Comparison of ENCODE assay signal across 8 cellular contexts in the genomic region with DNA sequence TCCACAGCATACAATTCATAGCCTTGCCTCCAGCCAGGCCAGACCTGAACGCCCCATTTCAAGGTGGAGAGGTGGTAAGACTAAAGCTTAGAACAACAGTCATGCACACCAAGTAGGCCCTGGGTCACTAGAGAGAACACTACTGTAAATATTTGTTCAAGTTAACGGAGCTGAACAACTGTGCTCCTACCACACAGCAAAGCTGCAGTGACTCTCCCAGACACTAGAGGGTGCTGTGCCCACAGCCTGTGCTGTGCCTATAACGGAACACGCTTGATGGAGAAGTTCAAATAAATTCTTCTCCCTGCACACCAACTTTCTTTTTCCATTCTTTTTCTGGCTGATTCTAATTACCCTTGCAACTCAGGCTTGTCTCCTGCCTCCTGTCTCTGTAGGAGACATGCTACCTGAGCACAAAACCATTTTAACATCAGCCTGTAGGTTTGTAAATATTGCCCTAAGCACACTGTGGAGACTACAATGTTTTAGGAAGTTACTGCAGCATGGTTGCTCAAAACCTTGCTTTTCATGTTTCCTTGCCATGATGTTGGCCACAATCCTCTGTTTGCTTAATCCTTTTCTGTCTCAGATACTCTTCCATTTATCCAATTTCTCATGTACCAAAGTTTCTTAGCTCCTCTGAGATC.
DNase-seq lines count a peak whose midpoint lies in the region; ATAC-seq and TF ChIP-seq lines count a peak whose summit lies in the region.
"Not testable (repeated sequence)": the region's sequence is repeated elsewhere in the genome, so short reads cannot be mapped to it uniquely, and the experiment has no call there.

No MANE protein-coding gene starts in this region.

- ATAC-seq in CD4-positive, alpha-beta T cell (ENCODE audit: poor library complexity) = peak; percentile 86
- peak; percentile 75 for ATAC-seq in GM19397 (IDR thresholded peaks at IDR 0.05; ENCODE audit: unreplicated experiment)

- H3K9me3 ChIP-seq in CD4-positive, alpha-beta T cell (ENCODE audit: control insufficient read depth, low read length); OCI-LY1 (ENCODE audit: low read length); effector memory CD4-positive, alpha-beta T cell (ENCODE audit: control insufficient read depth, low read length); mesenchymal stem cell (ENCODE audit: control insufficient read depth, low read length): not testable (repeated sequence)

- H3K4me3 ChIP-seq in OCI-LY1 (ENCODE audit: low read depth, low read length, poor library complexity, severe bottlenecking); effector memory CD4-positive, alpha-beta T cell (ENCODE audit: insufficient read depth, low read depth, low read length, poor library complexity, severe bottlenecking): not testable (repeated sequence)
- H3K4me3 ChIP-seq in mesenchymal stem cell (ENCODE audit: insufficient read depth in 1 of 2, low read depth in 1 of 2, low read length in 2 of 2) = peak overlapping the region in 1 of 2 experiments; percentile 37

- not testable (repeated sequence) for H2BK15ac ChIP-seq in mesenchymal stem cell (ENCODE audit: low read depth, poor library complexity, severe bottlenecking)

- not testable (repeated sequence) for H4K8ac ChIP-seq in mesenchymal stem cell (ENCODE audit: low read length)

- H3K4me3 Mint-ChIP-seq in CD4-positive, alpha-beta T cell = not testable (repeated sequence)

- WGBS in mesenchymal stem cell = 37% methylated on average over 2 of the region's 4 CpGs

- not testable (repeated sequence) for H3K4me2 ChIP-seq in OCI-LY1 (ENCODE audit: low read length); mesenchymal stem cell (ENCODE audit: low read length, poor library complexity, severe bottlenecking)

- TF ChIP-seq CTCF in CD4-positive, alpha-beta T cell (IDR thresholded peaks at IDR 0.05) = peak; percentile 63
- peak; percentile 78 for TF ChIP-seq CTCF in OCI-LY1 (IDR thresholded peaks at IDR 0.05; ENCODE audit: low read length)

- H3K79me2 ChIP-seq in OCI-LY1 (ENCODE audit: insufficient read depth, low read length) = not testable (repeated sequence)

- not testable (repeated sequence) for H2BK12ac ChIP-seq in mesenchymal stem cell (ENCODE audit: low read length in 2 of 2)

- peak; percentile 43 to 68 (median 52) for DNase-seq in CD4-positive, alpha-beta T cell
- DNase-seq in activated CD8-positive, alpha-beta memory T cell treated with anti-CD3 and anti-CD28 coated beads for 1 hour (ENCODE audit: extremely low read depth in 1 of 2, low read depth in 1 of 2) = peak; percentile 17 to 35
- peak; percentile 28 to 48 (median 32) for DNase-seq in effector memory CD4-positive, alpha-beta T cell
- peak; percentile 60 for DNase-seq in mesenchymal stem cell
- DNase-seq in stimulated activated CD8-positive, alpha-beta memory T cell treated with anti-CD3 and anti-CD28 coated beads, Interleukin-15, amount 100 ng/mL, for 4 hours (ENCODE audit: low read depth in 2 of 2) = peak; percentile 10 to 41

- H2AK5ac ChIP-seq in mesenchymal stem cell (ENCODE audit: low read length, severe bottlenecking) = not testable (repeated sequence)

- not testable (repeated sequence) for H3K27me3 Mint-ChIP-seq in CD4-positive, alpha-beta T cell

- H3K36me3 ChIP-seq in OCI-LY1 (ENCODE audit: insufficient read depth, low read length); effector memory CD4-positive, alpha-beta T cell (ENCODE audit: control insufficient read depth, insufficient read depth, low read length); mesenchymal stem cell (ENCODE audit: control insufficient read depth in 1 of 2, insufficient read depth in 2 of 2, low read depth in 1 of 2, low read length in 2 of 2): not testable (repeated sequence)

- not testable (repeated sequence) for H2AFZ ChIP-seq in OCI-LY1 (ENCODE audit: low read length); mesenchymal stem cell (ENCODE audit: low read depth, low read length)

- not testable (repeated sequence) for H3K23ac ChIP-seq in mesenchymal stem cell (ENCODE audit: low read length in 2 of 2)

- H3K27ac ChIP-seq in CD4-positive, alpha-beta T cell (ENCODE audit: low read depth, low read length); OCI-LY1 (ENCODE audit: low read depth, low read length, poor library complexity, severe bottlenecking); effector memory CD4-positive, alpha-beta T cell (ENCODE audit: insufficient read depth, low read length, poor library complexity, severe bottlenecking); mesenchymal stem cell (ENCODE audit: low read length, poor library complexity, severe bottlenecking): not testable (repeated sequence)

- H3K27ac Mint-ChIP-seq in CD4-positive, alpha-beta T cell = not testable (repeated sequence)

- TF ChIP-seq EP300 in Ishikawa (IDR thresholded peaks at IDR 0.05; ENCODE audit: borderline replicate concordance) = not testable (repeated sequence)

- H3K27me3 ChIP-seq in CD4-positive, alpha-beta T cell (ENCODE audit: control insufficient read depth, insufficient read depth, low read length); OCI-LY1 (ENCODE audit: insufficient read depth, low read length); effector memory CD4-positive, alpha-beta T cell (replicated peaks; ENCODE audit: control insufficient read depth, insufficient read depth, low read length, poor library complexity, severe bottlenecking); mesenchymal stem cell (ENCODE audit: control insufficient read depth in 1 of 2, insufficient read depth in 1 of 2, low read length in 2 of 2): not testable (repeated sequence)

- not testable (repeated sequence) for H3F3A ChIP-seq in OCI-LY1 (ENCODE audit: insufficient read depth, low read length)

- intact Hi-C loops in CD4-positive, alpha-beta T cell (cut with DNase I, micrococcal nuclease) = loop anchor here in 1 of 2 experiments (2.0 kb wide), 1 partner anchor 177 kb away; no protein-coding TSS in a partner anchor

- H4K91ac ChIP-seq in mesenchymal stem cell (ENCODE audit: low read length) = not testable (repeated sequence)

- H4K20me1 ChIP-seq in OCI-LY1 (ENCODE audit: insufficient read depth, low read length) = not testable (repeated sequence)

- not testable (repeated sequence) for H3K18ac ChIP-seq in mesenchymal stem cell (ENCODE audit: low read depth in 1 of 2, low read length in 2 of 2)

- H3K36me3 Mint-ChIP-seq in CD4-positive, alpha-beta T cell (ENCODE audit: low read depth) = not testable (repeated sequence)

- peak; percentile 90 for TF ChIP-seq RAD21 in Ishikawa (IDR thresholded peaks at IDR 0.05; ENCODE audit: low read depth)

- H2BK5ac ChIP-seq in mesenchymal stem cell (ENCODE audit: low read depth, low read length, poor library complexity, severe bottlenecking) = not testable (repeated sequence)

- not testable (repeated sequence) for H3K4me1 Mint-ChIP-seq in CD4-positive, alpha-beta T cell (ENCODE audit: low read depth)

- H3K79me1 ChIP-seq in mesenchymal stem cell (replicated peaks; ENCODE audit: low read length, poor library complexity, severe bottlenecking) = not testable (repeated sequence)

- not testable (repeated sequence) for H3K9ac ChIP-seq in OCI-LY1 (ENCODE audit: low read length)
- H3K9ac ChIP-seq in mesenchymal stem cell (ENCODE audit: low read length) = peak overlapping the region; percentile 36

- CTCF ChIA-PET in CD4-positive, alpha-beta T cell (lab: Charles Lee) = interaction anchor here (0.6 to 1.5 kb wide), 7 partner anchors 10 to 255 kb away, joined by 3 to 6 read pairs (median 3); partner anchors contain the start of genes B2M and PATL2

- not testable (repeated sequence) for H3K4me1 ChIP-seq in OCI-LY1 (ENCODE audit: insufficient read depth, low read length, severe bottlenecking); effector memory CD4-positive, alpha-beta T cell (ENCODE audit: control insufficient read depth, insufficient read depth, low read length, poor library complexity, severe bottlenecking); mesenchymal stem cell (ENCODE audit: control insufficient read depth, insufficient read depth, low read depth, low read length)

- not testable (repeated sequence) for H3K9me2 ChIP-seq in OCI-LY1 (ENCODE audit: low read depth, low read length)

- POLR2A ChIA-PET in CD4-positive, alpha-beta T cell (lab: Charles Lee) = not testable (repeated sequence)

- H3K14ac ChIP-seq in mesenchymal stem cell (ENCODE audit: low read length in 2 of 2) = not testable (repeated sequence)

- not testable (repeated sequence) for H3K4ac ChIP-seq in mesenchymal stem cell (ENCODE audit: low read depth in 1 of 2, low read length in 2 of 2)

- not testable (repeated sequence) for H3K9me3 Mint-ChIP-seq in CD4-positive, alpha-beta T cell

- H2BK120ac ChIP-seq in mesenchymal stem cell (ENCODE audit: low read depth, low read length) = not testable (repeated sequence)
